8 cellular contexts compared by ENCODE assay signal in the genomic region with DNA sequence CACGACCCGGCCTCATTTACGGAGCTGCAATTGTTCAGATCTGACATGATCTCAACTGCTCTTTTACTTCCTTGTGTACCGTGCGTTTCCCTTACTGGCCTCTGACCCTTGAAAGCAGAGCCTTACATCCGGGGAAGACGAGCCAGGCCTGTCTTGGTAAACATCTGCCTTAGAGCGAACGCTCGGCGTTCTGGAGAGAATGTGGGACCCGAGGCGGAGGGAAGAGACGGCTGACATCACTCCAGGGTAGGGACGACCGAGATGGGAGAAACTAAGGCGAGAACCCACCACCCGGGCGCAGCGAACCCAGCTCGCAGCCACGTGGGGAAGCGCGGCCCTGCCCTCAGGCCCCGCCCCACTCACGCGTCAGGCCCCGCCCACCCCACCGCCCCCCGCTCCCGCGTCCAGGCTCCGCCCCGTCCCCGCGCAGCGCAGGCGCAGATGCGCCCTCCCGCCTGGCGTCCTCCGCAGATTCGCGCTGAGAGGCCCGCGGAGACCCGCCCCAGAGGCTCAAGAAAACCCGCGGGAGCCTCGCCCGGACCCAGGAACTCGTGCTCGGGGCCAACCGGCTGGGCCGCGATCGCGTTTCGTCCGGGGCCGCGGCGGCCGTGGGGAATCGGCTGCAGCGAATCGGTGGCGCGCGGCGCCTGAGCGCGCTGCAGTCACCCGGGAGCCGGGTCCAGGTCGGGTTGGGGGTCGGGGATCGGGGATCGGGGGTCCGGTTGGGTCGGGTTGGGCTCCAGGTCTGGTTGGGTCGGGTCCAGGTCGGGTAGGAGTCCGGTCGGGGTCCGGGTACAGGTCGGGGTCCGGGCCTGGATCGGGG. TPM values are rescaled to one million over a fixed set of nuclear protein-coding genes. Genes with fewer than 3 reads are reported as not detected.
DNase-seq lines count a peak whose midpoint lies in the region; ATAC-seq and TF ChIP-seq lines count a peak whose summit lies in the region.

TSS of gene TELO2 (plus strand) at position 438 of the 823 bp plus-strand sequence. CDS start 922 bp downstream, outside the sequence.

- H3K36me3 Mint-ChIP-seq in activated naive CD4-positive, alpha-beta T cell treated with anti-CD3 and anti-CD28 coated beads, Interleukin-2, amount 10 ng/mL, durations not matched to agents 7 days and 5 days, result peaks cover 5% of the 10 kb centered on the region

- H3K4me1 Mint-ChIP-seq in activated naive CD4-positive, alpha-beta T cell treated with anti-CD3 and anti-CD28 coated beads, Interleukin-2, amount 10 ng/mL, durations not matched to agents 7 days and 5 days, result peaks cover 19% of the 10 kb centered on the region

- H3K36me3 ChIP-seq in KMS-11 (ENCODE audit: insufficient read depth), result no peaks in the 10 kb centered on the region; the same call in 1 of the 2 replicates
- H3K36me3 ChIP-seq in SK-N-SH (replicated peaks in 1 of 2; ENCODE audit: control insufficient read depth in 1 of 2, insufficient read depth in 2 of 2, low read length in 1 of 2), result peaks cover 0 to 28% of the 10 kb centered on the region in 2 experiments
- H3K36me3 ChIP-seq in gastroesophageal sphincter, result peaks cover 0 to 38% of the 10 kb centered on the region in 2 donors
- H3K36me3 ChIP-seq in neutrophil, result peaks cover 22% of the 10 kb centered on the region
- peaks cover 0 to 35% (median 27%) of the 10 kb centered on the region in 5 donors for H3K36me3 ChIP-seq in subcutaneous abdominal adipose tissue (ENCODE audit: control insufficient read depth in 5 of 5, insufficient read depth in 5 of 5, low read length in 5 of 5)

- H3K9me3 ChIP-seq in SK-N-SH (no peaks in the 10 kb centered on the region), gastroesophageal sphincter (no peaks in the 10 kb centered on the region), neutrophil (no peaks in the 10 kb centered on the region), subcutaneous abdominal adipose tissue (ENCODE audit: control insufficient read depth in 5 of 5, low read length in 5 of 5) (no peaks in the 10 kb centered on the region)

- CTCF ChIA-PET in SK-N-SH (lab: Yijun Ruan, JAX), result interaction anchor here (1.0 to 1.8 kb wide), 5 partner anchors 10 to 213 kb away, joined by 3 to 5 read pairs (median 3); partner anchors contain the start of gene MAPK8IP3
- CTCF ChIA-PET in activated naive CD4-positive, alpha-beta T cell treated with anti-CD3 and anti-CD28 coated beads, Interleukin-2, amount 10 ng/mL, durations not matched to agents 7 days and 5 days (lab: Charles Lee), result no interaction called here

- peak within 1 kb of the TSS; percentile 58 for H3K27ac ChIP-seq in KMS-11
- H3K27ac ChIP-seq in SK-N-SH (ENCODE audit: low read depth in 2 of 2, low read length in 1 of 2), result peak within 1 kb of the TSS; percentile 20 to 71; a peak in 2 of 4 replicates
- peak within 1 kb of the TSS; percentile 41 to 91 (median 86) for H3K27ac ChIP-seq in gastroesophageal sphincter
- peak within 1 kb of the TSS; percentile 87 for H3K27ac ChIP-seq in neutrophil
- H3K27ac ChIP-seq in subcutaneous abdominal adipose tissue (ENCODE audit: low read depth, low read length), result peak within 1 kb of the TSS; percentile 78

- H2AFZ ChIP-seq in KMS-11 (ENCODE audit: low read depth) (peak within 1 kb of the TSS; percentile 75), SK-N-SH (ENCODE audit: low read depth) (peak within 1 kb of the TSS; percentile 81; the same call in 1 of the 2 replicates)

- WGBS in SK-N-SH (ENCODE audit: low lambda C conversion rate), result 25% methylated on average over 23 of the region's 89 CpGs
- 3 to 10% methylated on average over 2 to 8 of the region's 89 CpGs for WGBS in gastroesophageal sphincter (ENCODE audit: low coverage in 1 of 2), 2 donors

- no peak for TF ChIP-seq CTCF in KMS-11 (conservative IDR thresholded peaks at IDR 0.05; ENCODE audit: low read depth, low read length)
- no peak for TF ChIP-seq CTCF in SK-N-SH (IDR thresholded peaks at IDR 0.05)
- peak in 2 of 4 experiments; percentile 27 to 31 for TF ChIP-seq CTCF in gastroesophageal sphincter (IDR thresholded peaks at IDR 0.05)
- peak; percentile 51 for TF ChIP-seq CTCF in neutrophil (IDR thresholded peaks at IDR 0.05)

- H3K27me3 ChIP-seq in KMS-11 (ENCODE audit: insufficient read depth, low read depth) (peaks cover 7% of the 10 kb centered on the region; the same call in 1 of the 2 replicates), SK-N-SH (ENCODE audit: insufficient read depth) (no peaks in the 10 kb centered on the region), gastroesophageal sphincter (no peaks in the 10 kb centered on the region), neutrophil (no peaks in the 10 kb centered on the region), subcutaneous abdominal adipose tissue (ENCODE audit: control insufficient read depth in 5 of 5, insufficient read depth in 4 of 5, low read length in 5 of 5) (peaks cover 0 to under 1% (median 0%) of the 10 kb centered on the region in 5 donors)

- no peaks in the 10 kb centered on the region for H4K20me1 ChIP-seq in KMS-11 (ENCODE audit: insufficient read depth)
- H4K20me1 ChIP-seq in SK-N-SH (ENCODE audit: insufficient read depth), result no peaks in the 10 kb centered on the region

- no peaks in the 10 kb centered on the region for H3F3A ChIP-seq in SK-N-SH (replicated peaks; ENCODE audit: insufficient read depth)

- H3K27ac Mint-ChIP-seq in activated naive CD4-positive, alpha-beta T cell treated with anti-CD3 and anti-CD28 coated beads, Interleukin-2, amount 10 ng/mL, durations not matched to agents 7 days and 5 days, result peak within 1 kb of the TSS; percentile 99

- H3K4me3 Mint-ChIP-seq in activated naive CD4-positive, alpha-beta T cell treated with anti-CD3 and anti-CD28 coated beads, Interleukin-2, amount 10 ng/mL, durations not matched to agents 7 days and 5 days, result peak within 1 kb of the TSS; percentile 98

- no peaks in the 10 kb centered on the region for H3K27me3 Mint-ChIP-seq in activated naive CD4-positive, alpha-beta T cell treated with anti-CD3 and anti-CD28 coated beads, Interleukin-2, amount 10 ng/mL, durations not matched to agents 7 days and 5 days

- DNase-seq in COLO668 (lab: John Stamatoyannopoulos, UW; ENCODE audit: unreplicated experiment), result peak; percentile 88
- peak; percentile 100 for DNase-seq in SK-N-SH
- peak; percentile 91 for DNase-seq in activated naive CD4-positive, alpha-beta T cell treated with anti-CD3 and anti-CD28 coated beads, Interleukin-2, amount 10 ng/mL, durations not matched to agents 7 days and 5 days

- POLR2A ChIA-PET in SK-N-SH (lab: Yijun Ruan, JAX), result interaction anchor here (0.6 kb wide), 1 partner anchor 216 kb away, joined by 3 read pairs; no protein-coding TSS in a partner anchor

- H3K9ac ChIP-seq in KMS-11 (peak within 1 kb of the TSS; percentile 90), SK-N-SH (peak within 1 kb of the TSS; percentile 85), subcutaneous abdominal adipose tissue (ENCODE audit: low read length in 5 of 5) (peak within 1 kb of the TSS; percentile 77 to 95 (median 83))

- H3K4me1 ChIP-seq in KMS-11 (ENCODE audit: low read depth, poor library complexity, severe bottlenecking) (peaks cover 15% of the 10 kb centered on the region), SK-N-SH (ENCODE audit: control insufficient read depth in 1 of 2, insufficient read depth in 2 of 2, low read depth in 1 of 2, low read length in 1 of 2) (peaks cover 0 to 17% of the 10 kb centered on the region in 2 experiments; a peak in 1 of 4 replicates), gastroesophageal sphincter (peaks cover 0 to 33% (median 18%) of the 10 kb centered on the region in 3 donors), neutrophil (ENCODE audit: control insufficient read depth in 1 of 2, insufficient read depth in 1 of 2, low read depth in 1 of 2, low read length in 1 of 2) (peaks cover 26% of the 10 kb centered on the region in 2 experiments), subcutaneous abdominal adipose tissue (ENCODE audit: control insufficient read depth in 5 of 5, insufficient read depth in 5 of 5, low read length in 5 of 5) (peaks cover 8 to 26% (median 22%) of the 10 kb centered on the region in 5 donors)

- TF ChIP-seq EP300 in SK-N-SH (IDR thresholded peaks at IDR 0.05; ENCODE audit: borderline replicate concordance in 1 of 2, low read depth in 1 of 2, low read length in 1 of 2) (peak; percentile 79 to 91; a peak in 3 of 4 replicates), gastroesophageal sphincter (IDR thresholded peaks at IDR 0.05) (no peak)

- H3K4me2 ChIP-seq in KMS-11 (peak within 1 kb of the TSS; percentile 71), SK-N-SH (peak within 1 kb of the TSS; percentile 95)

- TF ChIP-seq POLR2A in gastroesophageal sphincter (IDR thresholded peaks at IDR 0.05), result peak in 1 of 2 donors; percentile 40

- H3K79me2 ChIP-seq in KMS-11 (ENCODE audit: insufficient read depth, low read depth) (peaks cover 20% of the 10 kb centered on the region), SK-N-SH (ENCODE audit: insufficient read depth) (peaks cover 17% of the 10 kb centered on the region; the same call in 1 of the 2 replicates)

- no peak within 1 kb of the TSS for H3K4me3 ChIP-seq in KMS-11 (IDR thresholded peaks at IDR 0.05; ENCODE audit: insufficient read depth, low read depth, low read length)
- H3K4me3 ChIP-seq in SK-N-SH (ENCODE audit: low read depth in 2 of 2, low read length in 1 of 2), result peak within 1 kb of the TSS; percentile 78 to 83
- H3K4me3 ChIP-seq in gastroesophageal sphincter, result peak within 1 kb of the TSS; percentile 55 to 91
- peak within 1 kb of the TSS; percentile 73 to 90 for H3K4me3 ChIP-seq in neutrophil (ENCODE audit: low read depth in 1 of 2, low read length in 1 of 2)
- H3K4me3 ChIP-seq in subcutaneous abdominal adipose tissue (ENCODE audit: low read depth in 1 of 5, low read length in 5 of 5), result peak within 1 kb of the TSS; percentile 78 to 86 (median 81)

- no peaks in the 10 kb centered on the region for H3K9me2 ChIP-seq in SK-N-SH

- TF ChIP-seq RAD21 in SK-N-SH (IDR thresholded peaks at IDR 0.05; ENCODE audit: low read length), result no peak

- ATAC-seq in GM21381 (IDR thresholded peaks at IDR 0.05; ENCODE audit: unreplicated experiment) (peak; percentile 54), gastroesophageal sphincter (peak; percentile 87)

- H3K9me3 Mint-ChIP-seq in activated naive CD4-positive, alpha-beta T cell treated with anti-CD3 and anti-CD28 coated beads, Interleukin-2, amount 10 ng/mL, durations not matched to agents 7 days and 5 days, result no peaks in the 10 kb centered on the region

TF ChIP-seq in SK-N-SH, 30 proteins besides CTCF, POLR2A, EP300 and RAD21 (continues in another document):
- TF ChIP-seq MEF2A (IDR thresholded peaks at IDR 0.05; ENCODE audit: borderline replicate concordance, low read depth), result no peak
- 0 out of 2 replicates have a peak, but pooled peaks have one; percentile 37 for TF ChIP-seq SIN3A (IDR thresholded peaks at IDR 0.05; ENCODE audit: borderline replicate concordance, low read depth, low read length)

RNA-seq across cellular contexts. Expression of gene TELO2, which starts in this region (rescaled TPM):
- polyA plus RNA-seq in SK-N-SH (2012; rRNA removed), result 19.1 and 24.2 TPM in 2 replicates
- polyA plus RNA-seq in SK-N-SH (2012; cell fraction: cytosol; rRNA removed), result 4.1 and 7.9 TPM in 2 replicates
- 119 and 154 TPM in 2 replicates for polyA plus RNA-seq in SK-N-SH (2012; cell fraction: nucleus; rRNA removed)
- total RNA-seq in gastroesophageal sphincter, result 10 to 100 TPM; 10.9 to 33.9 (median 20.8) TPM
